ENCODE assay signal across 17 cellular contexts in genomic region chr4:87046111-87046510, GRCh38.
A peak's percentile ranks its signal among the peaks of the same experiment; 100 is the strongest.
DNase-seq lines count a peak whose midpoint lies in the region; TF ChIP-seq lines count a peak whose summit lies in the region.
"Had no signal": no experiment of that assay in that cellular context is flagged by ENCODE, and none has a peak within 500 bp of the region (broad histone marks: within the 10 kb centered on the region; RNA-seq: fewer than 3 reads in every experiment).

No MANE protein-coding gene starts in this region.

- WGBS in esophagus squamous epithelium, 2 donors = 71 to 81% methylated on average over 4 of the region's 4 CpGs
- 36% methylated on average over 4 of the region's 4 CpGs for WGBS in urinary bladder

- DNase-seq in cardiac muscle cell (ENCODE audit: low read depth in 1 of 2, low spot score in 1 of 2) = peak in 1 of 2 donors; percentile 86
- DNase-seq in cardiac septum (ENCODE audit: low spot score) = no peak
- DNase-seq in esophagus squamous epithelium (lab: John Stamatoyannopoulos, UW) = no peak
- DNase-seq in NCI-H526 (lab: John Stamatoyannopoulos, UW) = no peak
- no peak for DNase-seq in NCI-H1105 (lab: John Stamatoyannopoulos, UW)
- no peak for DNase-seq in activated CD8-positive, alpha-beta memory T cell treated with anti-CD3 and anti-CD28 coated beads for 24 hours
- DNase-seq: ACHN; activated CD4-positive, alpha-beta T cell treated with anti-CD3 and anti-CD28 coated beads for 4 hours; activated effector memory CD4-positive, alpha-beta T cell treated with Interleukin-2 at 50 U/mL for 16 hours; DMS79 treated with DMSO at 0.1 percent for 48 hours; hippocampal formation; MM.1S; naive B cell; NCI-H446 treated with DMSO at 0.1 percent for 48 hours; stimulated activated naive CD4-positive, alpha-beta T cell had no signal

- H3K27me3 ChIP-seq in cardiac muscle cell = no peaks in the 10 kb centered on the region
- H3K27me3 ChIP-seq in esophagus squamous epithelium = no peaks in the 10 kb centered on the region
- no peaks in the 10 kb centered on the region for H3K27me3 ChIP-seq in neutrophil

- H3K4me1 ChIP-seq in cardiac muscle cell (ENCODE audit: low read depth) (peaks cover 51% of the 10 kb centered on the region), esophagus squamous epithelium (peaks cover 25 to 75% (median 32%) of the 10 kb centered on the region in 3 donors), neutrophil (ENCODE audit: control insufficient read depth in 1 of 2, insufficient read depth in 1 of 2, low read depth in 1 of 2, low read length in 1 of 2) (peaks cover 56 to 59% of the 10 kb centered on the region in 2 experiments), urinary bladder (ENCODE audit: insufficient read depth) (no peaks in the 10 kb centered on the region)

- no peak overlapping the region for H3K4me3 ChIP-seq in cardiac muscle cell
- no peak overlapping the region for H3K4me3 ChIP-seq in esophagus squamous epithelium
- peak overlapping the region; percentile 32 to 34 for H3K4me3 ChIP-seq in neutrophil (ENCODE audit: low read depth in 1 of 2, low read length in 1 of 2)
- H3K4me3 ChIP-seq in urinary bladder (ENCODE audit: low read depth, low read length) = no peak overlapping the region

- peaks cover 3% of the 10 kb centered on the region for H3K36me3 ChIP-seq in cardiac muscle cell
- H3K36me3 ChIP-seq in esophagus squamous epithelium = peaks cover 8 to 45% (median 13%) of the 10 kb centered on the region in 3 donors
- peaks cover 12% of the 10 kb centered on the region for H3K36me3 ChIP-seq in neutrophil
- peaks cover 5% of the 10 kb centered on the region for H3K36me3 ChIP-seq in urinary bladder (ENCODE audit: insufficient read depth)

- H3K27ac ChIP-seq in cardiac muscle cell (peak overlapping the region; percentile 78), esophagus squamous epithelium (peak overlapping the region; percentile 57 to 83 (median 79)), neutrophil (peak overlapping the region; percentile 88), urinary bladder (ENCODE audit: low read depth) (peak overlapping the region; percentile 84)

- no peak for TF ChIP-seq POLR2A in esophagus squamous epithelium (IDR thresholded peaks at IDR 0.05)

- H3K9me3 ChIP-seq in cardiac muscle cell (ENCODE audit: low read depth) = no peaks in the 10 kb centered on the region
- no peaks in the 10 kb centered on the region for H3K9me3 ChIP-seq in esophagus squamous epithelium
- no peaks in the 10 kb centered on the region for H3K9me3 ChIP-seq in neutrophil

- TF ChIP-seq CTCF in cardiac muscle cell (IDR thresholded peaks at IDR 0.05; ENCODE audit: low read depth, low read length) (no peak), esophagus squamous epithelium (IDR thresholded peaks at IDR 0.05) (no peak), neutrophil (IDR thresholded peaks at IDR 0.05) (no peak)

- intact Hi-C loops in cardiac septum (cut with DNase I) = no loop called here
- intact Hi-C loops in esophagus squamous epithelium (cut with DNase I) = no loop called here

Comparison
In these comparisons a context has a peak if more than half of its experiments do, and no peak if none do; other contexts are left out.
1. H3K4me3 ChIP-seq: peak in neutrophil (2 of 2); none in cardiac muscle cell (single experiment), esophagus squamous epithelium (0 of 4) and urinary bladder (single experiment).
2. Peak in every context shown above with its lines, with median percentiles within 50 percentile points of each other: H3K27ac ChIP-seq.